20 cellular contexts compared by ENCODE assay signal in genomic region chr4:20878806-20879205, GRCh38.
DNase-seq lines count a peak whose midpoint lies in the region; ATAC-seq and TF ChIP-seq lines count a peak whose summit lies in the region.
"Had no signal": no experiment of that assay in that cellular context is flagged by ENCODE, and none has a peak within 500 bp of the region (broad histone marks: within the 10 kb centered on the region; RNA-seq: fewer than 3 reads in every experiment).

No MANE protein-coding gene starts in this region.

- POLR2A ChIA-PET in SK-N-SH (lab: Yijun Ruan, JAX) = no interaction called here

- no peak overlapping the region for H2AFZ ChIP-seq in SK-N-SH (ENCODE audit: low read depth)

- no peak for TF ChIP-seq CTCF in SK-N-SH (IDR thresholded peaks at IDR 0.05)

- H3K4me2 ChIP-seq in SK-N-SH = no peak overlapping the region

- H3K27ac ChIP-seq in SK-N-SH (ENCODE audit: low read depth in 2 of 2, low read length in 1 of 2) (no peak overlapping the region), SJCRH30 (no peak overlapping the region)
- H3K27ac ChIP-seq: C4-2B, Peyer's patch had no signal

- H3K79me2 ChIP-seq in SK-N-SH (ENCODE audit: insufficient read depth) = no peaks in the 10 kb centered on the region

- no peaks in the 10 kb centered on the region for H4K20me1 ChIP-seq in SK-N-SH (ENCODE audit: insufficient read depth)

- H3K4me3 ChIP-seq in SK-N-SH (ENCODE audit: low read depth in 2 of 2, low read length in 1 of 2) = no peak overlapping the region
- H3K4me3 ChIP-seq in SJCRH30 = no peak overlapping the region
- H3K4me3 ChIP-seq: Peyer's patch had no signal

- no peaks in the 10 kb centered on the region for H3F3A ChIP-seq in SK-N-SH (replicated peaks; ENCODE audit: insufficient read depth)

- H3K27me3 ChIP-seq in SK-N-SH (ENCODE audit: insufficient read depth) (no peaks in the 10 kb centered on the region), SJCRH30 (no peaks in the 10 kb centered on the region)
- H3K27me3 ChIP-seq: Peyer's patch had no signal

- DNase-seq in SK-N-SH = no peak
- DNase-seq in SJCRH30 = peak; percentile 2 to 38
- peak; percentile 39 for DNase-seq in iPS-NIHi11 (ENCODE audit: low spot score)
- DNase-seq in hypothalamus (lab: John Stamatoyannopoulos, UW) = no peak
- DNase-seq in NCI-H2196 (lab: John Stamatoyannopoulos, UW; ENCODE audit: unreplicated experiment) = no peak
- DNase-seq: 8988T, AML-193, DMS79, H7, HFFc6, KBM-7, NCI-H1092 treated with DMSO at 0.1 percent for 48 hours, NCI-H2029 treated with DMSO at 0.1 percent for 48 hours, NCI-H345, NCI-H526 treated with DMSO at 0.1 percent for 48 hours, Peyer's patch had no signal

- no peaks in the 10 kb centered on the region for H3K9me2 ChIP-seq in SK-N-SH

- peaks cover 0 to 12% of the 10 kb centered on the region in 2 experiments; a peak in 2 of 4 replicates for H3K4me1 ChIP-seq in SK-N-SH (ENCODE audit: control insufficient read depth in 1 of 2, insufficient read depth in 2 of 2, low read depth in 1 of 2, low read length in 1 of 2)
- H3K4me1 ChIP-seq in SJCRH30 = no peaks in the 10 kb centered on the region; the same call in 1 of the 2 replicates
- H3K4me1 ChIP-seq: Peyer's patch had no signal

- ATAC-seq in SK-N-SH treated with all-trans-retinoic acid at 6 μM for 48 hours = no peak
- no peak for ATAC-seq in GM21737 (IDR thresholded peaks at IDR 0.05; ENCODE audit: unreplicated experiment)
- ATAC-seq in GM19324 (IDR thresholded peaks at IDR 0.05; ENCODE audit: low FRiP score, unreplicated experiment) = no peak

- TF ChIP-seq EP300 in SK-N-SH (IDR thresholded peaks at IDR 0.05; ENCODE audit: borderline replicate concordance in 1 of 2, low read depth in 1 of 2, low read length in 1 of 2) = no peak

- no peak overlapping the region for H3K9ac ChIP-seq in SK-N-SH

- H3K36me3 ChIP-seq in SK-N-SH (replicated peaks in 1 of 2; ENCODE audit: control insufficient read depth in 1 of 2, insufficient read depth in 2 of 2, low read length in 1 of 2) (no peaks in the 10 kb centered on the region), SJCRH30 (no peaks in the 10 kb centered on the region)
- H3K36me3 ChIP-seq: Peyer's patch had no signal

- CTCF ChIA-PET in SK-N-SH (lab: Yijun Ruan, JAX) = interaction anchor here (1.5 kb wide), 1 partner anchor 106 kb away, joined by 4 read pairs; no protein-coding TSS in a partner anchor

- no peak for TF ChIP-seq RAD21 in SK-N-SH (IDR thresholded peaks at IDR 0.05; ENCODE audit: low read length)

- 46% methylated on average over 5 of the region's 5 CpGs for WGBS in SK-N-SH (ENCODE audit: low lambda C conversion rate)

- no peaks in the 10 kb centered on the region for H3K9me3 ChIP-seq in SK-N-SH
- H3K9me3 ChIP-seq in SJCRH30 (replicated peaks) = no peaks in the 10 kb centered on the region
- H3K9me3 ChIP-seq: Peyer's patch had no signal

TF ChIP-seq in SK-N-SH, 30 proteins besides CTCF, POLR2A, EP300 and RAD21:
- TF ChIP-seq, protein P1, sequence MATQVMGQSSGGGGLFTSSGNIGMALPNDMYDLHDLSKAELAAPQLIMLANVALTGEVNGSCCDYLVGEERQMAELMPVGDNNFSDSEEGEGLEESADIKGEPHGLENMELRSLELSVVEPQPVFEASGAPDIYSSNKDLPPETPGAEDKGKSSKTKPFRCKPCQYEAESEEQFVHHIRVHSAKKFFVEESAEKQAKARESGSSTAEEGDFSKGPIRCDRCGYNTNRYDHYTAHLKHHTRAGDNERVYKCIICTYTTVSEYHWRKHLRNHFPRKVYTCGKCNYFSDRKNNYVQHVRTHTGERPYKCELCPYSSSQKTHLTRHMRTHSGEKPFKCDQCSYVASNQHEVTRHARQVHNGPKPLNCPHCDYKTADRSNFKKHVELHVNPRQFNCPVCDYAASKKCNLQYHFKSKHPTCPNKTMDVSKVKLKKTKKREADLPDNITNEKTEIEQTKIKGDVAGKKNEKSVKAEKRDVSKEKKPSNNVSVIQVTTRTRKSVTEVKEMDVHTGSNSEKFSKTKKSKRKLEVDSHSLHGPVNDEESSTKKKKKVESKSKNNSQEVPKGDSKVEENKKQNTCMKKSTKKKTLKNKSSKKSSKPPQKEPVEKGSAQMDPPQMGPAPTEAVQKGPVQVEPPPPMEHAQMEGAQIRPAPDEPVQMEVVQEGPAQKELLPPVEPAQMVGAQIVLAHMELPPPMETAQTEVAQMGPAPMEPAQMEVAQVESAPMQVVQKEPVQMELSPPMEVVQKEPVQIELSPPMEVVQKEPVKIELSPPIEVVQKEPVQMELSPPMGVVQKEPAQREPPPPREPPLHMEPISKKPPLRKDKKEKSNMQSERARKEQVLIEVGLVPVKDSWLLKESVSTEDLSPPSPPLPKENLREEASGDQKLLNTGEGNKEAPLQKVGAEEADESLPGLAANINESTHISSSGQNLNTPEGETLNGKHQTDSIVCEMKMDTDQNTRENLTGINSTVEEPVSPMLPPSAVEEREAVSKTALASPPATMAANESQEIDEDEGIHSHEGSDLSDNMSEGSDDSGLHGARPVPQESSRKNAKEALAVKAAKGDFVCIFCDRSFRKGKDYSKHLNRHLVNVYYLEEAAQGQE (IDR thresholded peaks at IDR 0.05; ENCODE audit: low read depth, low read length) = peak; percentile 86
- no peak for TF ChIP-seq RFX5 (IDR thresholded peaks at IDR 0.05; ENCODE audit: low read length)
- TF ChIP-seq TCF12 (IDR thresholded peaks at IDR 0.05) = no peak
- TF ChIP-seq, protein P2, sequence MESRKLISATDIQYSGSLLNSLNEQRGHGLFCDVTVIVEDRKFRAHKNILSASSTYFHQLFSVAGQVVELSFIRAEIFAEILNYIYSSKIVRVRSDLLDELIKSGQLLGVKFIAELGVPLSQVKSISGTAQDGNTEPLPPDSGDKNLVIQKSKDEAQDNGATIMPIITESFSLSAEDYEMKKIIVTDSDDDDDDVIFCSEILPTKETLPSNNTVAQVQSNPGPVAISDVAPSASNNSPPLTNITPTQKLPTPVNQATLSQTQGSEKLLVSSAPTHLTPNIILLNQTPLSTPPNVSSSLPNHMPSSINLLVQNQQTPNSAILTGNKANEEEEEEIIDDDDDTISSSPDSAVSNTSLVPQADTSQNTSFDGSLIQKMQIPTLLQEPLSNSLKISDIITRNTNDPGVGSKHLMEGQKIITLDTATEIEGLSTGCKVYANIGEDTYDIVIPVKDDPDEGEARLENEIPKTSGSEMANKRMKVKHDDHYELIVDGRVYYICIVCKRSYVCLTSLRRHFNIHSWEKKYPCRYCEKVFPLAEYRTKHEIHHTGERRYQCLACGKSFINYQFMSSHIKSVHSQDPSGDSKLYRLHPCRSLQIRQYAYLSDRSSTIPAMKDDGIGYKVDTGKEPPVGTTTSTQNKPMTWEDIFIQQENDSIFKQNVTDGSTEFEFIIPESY (IDR thresholded peaks at IDR 0.05; ENCODE audit: borderline replicate concordance, low read depth) = no peak

TF ChIP-seq in SK-N-SH treated with all-trans-retinoic acid at 6 μM for 48 hours, 23 proteins besides CTCF, POLR2A, EP300 and RAD21 (continues in another document):
- TF ChIP-seq ISL1 (CRISPR knock-in tag; IDR thresholded peaks at IDR 0.05) (no peak), BACH2 (CRISPR knock-in tag; IDR thresholded peaks at IDR 0.05; ENCODE audit: borderline replicate concordance) (no peak), ARNTL (CRISPR knock-in tag; IDR thresholded peaks at IDR 0.05; ENCODE audit: borderline replicate concordance, low read depth) (no peak), ZNF8 (CRISPR knock-in tag; IDR thresholded peaks at IDR 0.05) (no peak), ZNF70 (CRISPR knock-in tag; IDR thresholded peaks at IDR 0.05) (no peak), RARB (CRISPR knock-in tag; IDR thresholded peaks at IDR 0.05) (no peak), ESRRG (CRISPR knock-in tag; IDR thresholded peaks at IDR 0.05) (no peak), ZFP30 (CRISPR knock-in tag; IDR thresholded peaks at IDR 0.05) (no peak), TSHZ2 (CRISPR knock-in tag; IDR thresholded peaks at IDR 0.05) (no peak)
- TF ChIP-seq, protein P3, sequence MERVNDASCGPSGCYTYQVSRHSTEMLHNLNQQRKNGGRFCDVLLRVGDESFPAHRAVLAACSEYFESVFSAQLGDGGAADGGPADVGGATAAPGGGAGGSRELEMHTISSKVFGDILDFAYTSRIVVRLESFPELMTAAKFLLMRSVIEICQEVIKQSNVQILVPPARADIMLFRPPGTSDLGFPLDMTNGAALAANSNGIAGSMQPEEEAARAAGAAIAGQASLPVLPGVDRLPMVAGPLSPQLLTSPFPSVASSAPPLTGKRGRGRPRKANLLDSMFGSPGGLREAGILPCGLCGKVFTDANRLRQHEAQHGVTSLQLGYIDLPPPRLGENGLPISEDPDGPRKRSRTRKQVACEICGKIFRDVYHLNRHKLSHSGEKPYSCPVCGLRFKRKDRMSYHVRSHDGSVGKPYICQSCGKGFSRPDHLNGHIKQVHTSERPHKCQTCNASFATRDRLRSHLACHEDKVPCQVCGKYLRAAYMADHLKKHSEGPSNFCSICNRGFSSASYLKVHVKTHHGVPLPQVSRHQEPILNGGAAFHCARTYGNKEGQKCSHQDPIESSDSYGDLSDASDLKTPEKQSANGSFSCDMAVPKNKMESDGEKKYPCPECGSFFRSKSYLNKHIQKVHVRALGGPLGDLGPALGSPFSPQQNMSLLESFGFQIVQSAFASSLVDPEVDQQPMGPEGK (CRISPR knock-in tag; IDR thresholded peaks at IDR 0.05; ENCODE audit: borderline replicate concordance) = no peak

Comparison
In these comparisons a context has a peak if more than half of its experiments do, and no peak if none do; other contexts are left out.
1. DNase-seq: peak in SJCRH30 (2 of 2) and iPS-NIHi11 (single experiment); none in SK-N-SH (single experiment), hypothalamus (0 of 51) and NCI-H2196 (single experiment).